18 cellular contexts compared by ENCODE assay signal in genomic region chr16:68250951-68251350, GRCh38. TPM values are rescaled to one million over a fixed set of nuclear protein-coding genes. Genes with fewer than 3 reads are reported as not detected.
A peak's percentile ranks its signal among the peaks of the same experiment; 100 is the strongest.
DNase-seq lines count a peak whose midpoint lies in the region; ATAC-seq and TF ChIP-seq lines count a peak whose summit lies in the region.
"Had no signal": no experiment of that assay in that cellular context is flagged by ENCODE, and none has a peak within 500 bp of the region (broad histone marks: within the 10 kb centered on the region; RNA-seq: fewer than 3 reads in every experiment).

No MANE protein-coding gene starts in this region.

- H3K27me3 ChIP-seq in heart right ventricle (no peaks in the 10 kb centered on the region), right cardiac atrium (ENCODE audit: control insufficient read depth, insufficient read depth) (no peaks in the 10 kb centered on the region)

- 80 to 84% methylated on average over 6 of the region's 6 CpGs for WGBS in heart right ventricle, 2 donors
- WGBS in right cardiac atrium = 86% methylated on average over 6 of the region's 6 CpGs

- H3K4me1 ChIP-seq in heart right ventricle (peaks cover 17 to 97% (median 72%) of the 10 kb centered on the region in 9 donors), right cardiac atrium (ENCODE audit: control insufficient read depth, insufficient read depth, low read length) (peaks cover 23% of the 10 kb centered on the region)

- peak overlapping the region; percentile 67 to 95 (median 87) for H3K27ac ChIP-seq in heart right ventricle
- peak overlapping the region; percentile 88 for H3K27ac ChIP-seq in right cardiac atrium (ENCODE audit: low read length)

- no peak for DNase-seq in heart right ventricle
- DNase-seq in cardiac septum (ENCODE audit: low spot score) = no peak
- DNase-seq in NAMALWA (ENCODE audit: low spot score) = peak; percentile 54
- no peak for DNase-seq in right cardiac atrium
- no peak for DNase-seq in HPDE6-E6E7 (ENCODE audit: extremely low spot score)
- DNase-seq in NCI-H1436 (lab: John Stamatoyannopoulos, UW) = no peak
- DNase-seq: C1 segment of cervical spinal cord; CD8-positive, alpha-beta memory T cell; KBM-7; NCI-H1417 treated with DMSO at 0.1 percent for 48 hours; NCI-H1930; NCI-H2171 treated with DMSO at 0.1 percent for 48 hours; NCI-H446; NCI-H69; SHP77 treated with DMSO at 0.1 percent for 48 hours; SK-N-SH had no signal

- ATAC-seq in heart right ventricle = no peak
- no peak for ATAC-seq in right cardiac atrium
- no peak for ATAC-seq in GM18858 (IDR thresholded peaks at IDR 0.05; ENCODE audit: unreplicated experiment)
- ATAC-seq: HepG2 had no signal

- H3K36me3 ChIP-seq in heart right ventricle = peaks cover 0 to 79% (median 32%) of the 10 kb centered on the region in 9 donors

- intact Hi-C loops in heart right ventricle (cut with DNase I) (loop anchor here in 1 of 10 donors (10.0 kb wide), 1 partner anchor 264 kb away; no protein-coding TSS in a partner anchor), cardiac septum (cut with DNase I) (no loop called here), right cardiac atrium (cut with DNase I) (no loop called here)

- H3K4me3 ChIP-seq in heart right ventricle = no peak overlapping the region
- H3K4me3 ChIP-seq in right cardiac atrium (ENCODE audit: low read length) = no peak overlapping the region

- no peaks in the 10 kb centered on the region for H3K9me3 ChIP-seq in heart right ventricle
- no peaks in the 10 kb centered on the region for H3K9me3 ChIP-seq in right cardiac atrium (ENCODE audit: control insufficient read depth, low read length)
- H3K9me3 ChIP-seq: SK-N-SH had no signal

- TF ChIP-seq CTCF in heart right ventricle (IDR thresholded peaks at IDR 0.05) = no peak

RNA-seq across cellular contexts. Expression of gene PLA2G15, which starts 5.8 kb away (rescaled TPM):
- 10 to 100 TPM; 31.0 to 62.1 (median 44.0) TPM for total RNA-seq in heart right ventricle
- polyA plus RNA-seq in heart right ventricle = 10 to 100 TPM; 33.1 to 33.7 TPM
- 46.7 TPM for total RNA-seq in cardiac septum
- 10 to 100 TPM; 20.2 to 30.8 (median 28.7) TPM for total RNA-seq in right cardiac atrium
- polyA plus RNA-seq in right cardiac atrium = 18.2 TPM

RNA-seq across cellular contexts. Expression of gene SLC7A6, which starts 13.4 kb away (rescaled TPM):
- total RNA-seq in heart right ventricle (10 to 100 TPM; 28.4 to 59.2 (median 42.4) TPM), cardiac septum (42.4 TPM), right cardiac atrium (10 to 100 TPM; 39.0 to 60.7 (median 51.3) TPM)
- polyA plus RNA-seq in heart right ventricle (10 to 100 TPM; 22.6 to 85.6 TPM), right cardiac atrium (25.0 TPM)

RNA-seq across cellular contexts. Expression of gene ESRP2, which starts 15.0 kb away (rescaled TPM):
- total RNA-seq in heart right ventricle (1 to 10 TPM in 1 of 10 donors, under 1 TPM in 9; 0.07 to 1.0 (median 0.44) TPM), cardiac septum (not detected), right cardiac atrium (under 1 TPM; 0.14 to 0.59 (median 0.36) TPM)
- polyA plus RNA-seq in heart right ventricle (under 1 TPM; 0.25 to 0.66 TPM), right cardiac atrium (0.16 TPM)

RNA-seq across cellular contexts. Expression of gene SLC7A6OS, which starts 59.8 kb away (rescaled TPM):
- total RNA-seq in heart right ventricle = 10 to 100 TPM in 9 of 10 donors, 1 to 10 TPM in 1; 9.9 to 14.4 (median 12.8) TPM
- polyA plus RNA-seq in heart right ventricle = 1 to 10 TPM; 7.3 to 9.6 TPM
- 14.5 TPM for total RNA-seq in cardiac septum
- total RNA-seq in right cardiac atrium = 10 to 100 TPM; 10.9 to 13.4 (median 11.9) TPM
- 7.9 TPM for polyA plus RNA-seq in right cardiac atrium

RNA-seq across cellular contexts. Expression of gene PRMT7, which starts 59.9 kb away (rescaled TPM):
- total RNA-seq in heart right ventricle = 10 to 100 TPM; 22.0 to 39.2 (median 30.7) TPM
- 10 to 100 TPM; 18.1 to 57.8 TPM for polyA plus RNA-seq in heart right ventricle
- 24.2 TPM for total RNA-seq in cardiac septum
- total RNA-seq in right cardiac atrium = 10 to 100 TPM; 20.8 to 34.7 (median 32.2) TPM
- 34.5 TPM for polyA plus RNA-seq in right cardiac atrium
